In genomic region chr18:54828290-54828871, GRCh38 we compare ENCODE assay signal across 8 cellular contexts. TPM values are rescaled to one million over a fixed set of nuclear protein-coding genes. Genes with fewer than 3 reads are reported as not detected.
DNase-seq lines count a peak whose midpoint lies in the region; ATAC-seq and TF ChIP-seq lines count a peak whose summit lies in the region.

Gene RAB27B, plus strand, starts transcription at chr18:54828477. Its CDS starts 49,109 bp downstream, at chr18:54877586.

- ATAC-seq in T-helper 17 cell (peak; percentile 98), HG03135 (IDR thresholded peaks at IDR 0.05; ENCODE audit: unreplicated experiment) (no peak)

- peaks cover 4% of the 10 kb centered on the region for H3K4me1 ChIP-seq in hepatocyte (ENCODE audit: insufficient read depth)
- H3K4me1 ChIP-seq in rectal smooth muscle tissue (ENCODE audit: control insufficient read depth, insufficient read depth, low read length) = peaks cover 2% of the 10 kb centered on the region
- peaks cover 2% of the 10 kb centered on the region for H3K4me1 ChIP-seq in urinary bladder (ENCODE audit: insufficient read depth)

- H3K27ac ChIP-seq in hepatocyte (peak within 1 kb of the TSS; percentile 87), rectal smooth muscle tissue (ENCODE audit: low read depth, low read length) (no peak within 1 kb of the TSS), urinary bladder (ENCODE audit: low read depth) (peak within 1 kb of the TSS; percentile 42)

- peak within 1 kb of the TSS; percentile 92 for H3K4me2 ChIP-seq in hepatocyte

- peaks cover 3% of the 10 kb centered on the region for H3K36me3 Mint-ChIP-seq in T-helper 17 cell (ENCODE audit: low read depth)

- DNase-seq in DMS53 (lab: John Stamatoyannopoulos, UW) (peak; percentile 95), KG1 (lab: John Stamatoyannopoulos, UW) (peak; percentile 45), T-helper 17 cell (peak; percentile 19 to 44 (median 38)), amygdala (lab: John Stamatoyannopoulos, UW) (peak in 42 of 56 donors; percentile 1 to 74 (median 25)), hepatocyte (ENCODE audit: low spot score) (peak; percentile 87)

- no peaks in the 10 kb centered on the region for H3K36me3 ChIP-seq in hepatocyte (replicated peaks; ENCODE audit: insufficient read depth, low read depth)
- H3K36me3 ChIP-seq in rectal smooth muscle tissue (ENCODE audit: control insufficient read depth, insufficient read depth, low read length) = no peaks in the 10 kb centered on the region
- H3K36me3 ChIP-seq in urinary bladder (ENCODE audit: insufficient read depth) = no peaks in the 10 kb centered on the region

- peaks cover 17% of the 10 kb centered on the region for H3K4me1 Mint-ChIP-seq in T-helper 17 cell

- TF ChIP-seq CTCF in hepatocyte (IDR thresholded peaks at IDR 0.05; ENCODE audit: poor library complexity) = no peak

- no peaks in the 10 kb centered on the region for H3K79me2 ChIP-seq in hepatocyte

- H3K4me3 ChIP-seq in hepatocyte (peak within 1 kb of the TSS; percentile 64), rectal smooth muscle tissue (ENCODE audit: low read length) (peak within 1 kb of the TSS; percentile 77), urinary bladder (ENCODE audit: low read depth, low read length) (peak within 1 kb of the TSS; percentile 41)

- peak within 1 kb of the TSS; percentile 90 for H3K4me3 Mint-ChIP-seq in T-helper 17 cell

- 1% methylated on average over 35 of the region's 35 CpGs for WGBS in hepatocyte (ENCODE audit: low lambda C conversion rate, missing lambda C conversion rate)
- under 1% methylated on average over 35 of the region's 35 CpGs for WGBS in urinary bladder

- no peaks in the 10 kb centered on the region for H4K20me1 ChIP-seq in hepatocyte (ENCODE audit: insufficient read depth, poor library complexity, severe bottlenecking)

- peak within 1 kb of the TSS; percentile 89 for H3K27ac Mint-ChIP-seq in T-helper 17 cell

- H3K27me3 ChIP-seq in hepatocyte = no peaks in the 10 kb centered on the region
- no peaks in the 10 kb centered on the region for H3K27me3 ChIP-seq in rectal smooth muscle tissue (ENCODE audit: control insufficient read depth, insufficient read depth, low read length)

- H3K9me3 ChIP-seq in T-helper 17 cell (ENCODE audit: control insufficient read depth, low read length, poor library complexity, severe bottlenecking) (no peaks in the 10 kb centered on the region), hepatocyte (ENCODE audit: low read depth) (no peaks in the 10 kb centered on the region)

- H3K9ac ChIP-seq in rectal smooth muscle tissue (ENCODE audit: low read length) = peak within 1 kb of the TSS; percentile 39

- peak within 1 kb of the TSS; percentile 90 for H2AFZ ChIP-seq in hepatocyte

- H3K9me2 ChIP-seq in hepatocyte (replicated peaks; ENCODE audit: insufficient read depth) = no peaks in the 10 kb centered on the region

- peaks cover 7% of the 10 kb centered on the region for H3K27me3 Mint-ChIP-seq in T-helper 17 cell

RNA-seq across cellular contexts. Expression of gene RAB27B, which starts in this region (rescaled TPM):
- 10 to 100 TPM in 1 of 2 donors, 1 to 10 TPM in 1; 3.5 to 30.6 TPM for total RNA-seq in T-helper 17 cell
- total RNA-seq in hepatocyte = 11.9 and 13.1 TPM in 2 replicates
- 4.5 and 5.2 TPM in 2 replicates for polyA plus RNA-seq in hepatocyte
- total RNA-seq in urinary bladder = 19.8 TPM
- polyA plus RNA-seq in urinary bladder = 0.90 TPM

Comparison
In these comparisons a context has a peak if more than half of its experiments do, and no peak if none do; other contexts are left out.
1. DNase-seq: peak in every context shown above with its lines; median percentile 95 in DMS53; 87 in hepatocyte; 45 in KG1; 38 in T-helper 17 cell; 25 in amygdala.